Comparison of ENCODE assay signal across 1 cellular context in the genomic region with DNA sequence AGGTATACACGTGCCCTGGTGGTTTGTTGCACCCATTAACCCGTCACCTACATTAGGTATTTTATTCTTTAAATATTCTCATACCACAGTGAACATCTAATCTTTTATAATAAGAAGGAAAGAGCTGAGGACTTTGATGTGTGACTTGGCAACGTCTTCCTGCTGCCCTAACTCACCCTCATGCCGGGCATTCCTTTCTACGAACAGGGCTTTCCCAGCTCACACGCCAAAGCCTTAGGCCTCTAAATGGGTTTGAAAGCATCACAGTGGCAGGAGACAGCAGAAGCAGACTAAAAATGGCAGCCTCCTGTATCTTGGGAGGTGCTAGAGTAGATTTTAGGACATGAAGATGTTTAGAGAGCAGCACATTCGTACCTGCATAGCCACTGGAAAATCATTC.
TF ChIP-seq lines count a peak whose summit lies in the region.

No MANE protein-coding gene starts in this region.

TF ChIP-seq in GM23338, 12 proteins besides CTCF, POLR2A, EP300 and RAD21 (continued from another document):
- TF ChIP-seq, protein P1, sequence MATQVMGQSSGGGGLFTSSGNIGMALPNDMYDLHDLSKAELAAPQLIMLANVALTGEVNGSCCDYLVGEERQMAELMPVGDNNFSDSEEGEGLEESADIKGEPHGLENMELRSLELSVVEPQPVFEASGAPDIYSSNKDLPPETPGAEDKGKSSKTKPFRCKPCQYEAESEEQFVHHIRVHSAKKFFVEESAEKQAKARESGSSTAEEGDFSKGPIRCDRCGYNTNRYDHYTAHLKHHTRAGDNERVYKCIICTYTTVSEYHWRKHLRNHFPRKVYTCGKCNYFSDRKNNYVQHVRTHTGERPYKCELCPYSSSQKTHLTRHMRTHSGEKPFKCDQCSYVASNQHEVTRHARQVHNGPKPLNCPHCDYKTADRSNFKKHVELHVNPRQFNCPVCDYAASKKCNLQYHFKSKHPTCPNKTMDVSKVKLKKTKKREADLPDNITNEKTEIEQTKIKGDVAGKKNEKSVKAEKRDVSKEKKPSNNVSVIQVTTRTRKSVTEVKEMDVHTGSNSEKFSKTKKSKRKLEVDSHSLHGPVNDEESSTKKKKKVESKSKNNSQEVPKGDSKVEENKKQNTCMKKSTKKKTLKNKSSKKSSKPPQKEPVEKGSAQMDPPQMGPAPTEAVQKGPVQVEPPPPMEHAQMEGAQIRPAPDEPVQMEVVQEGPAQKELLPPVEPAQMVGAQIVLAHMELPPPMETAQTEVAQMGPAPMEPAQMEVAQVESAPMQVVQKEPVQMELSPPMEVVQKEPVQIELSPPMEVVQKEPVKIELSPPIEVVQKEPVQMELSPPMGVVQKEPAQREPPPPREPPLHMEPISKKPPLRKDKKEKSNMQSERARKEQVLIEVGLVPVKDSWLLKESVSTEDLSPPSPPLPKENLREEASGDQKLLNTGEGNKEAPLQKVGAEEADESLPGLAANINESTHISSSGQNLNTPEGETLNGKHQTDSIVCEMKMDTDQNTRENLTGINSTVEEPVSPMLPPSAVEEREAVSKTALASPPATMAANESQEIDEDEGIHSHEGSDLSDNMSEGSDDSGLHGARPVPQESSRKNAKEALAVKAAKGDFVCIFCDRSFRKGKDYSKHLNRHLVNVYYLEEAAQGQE (IDR thresholded peaks at IDR 0.05; ENCODE audit: unreplicated experiment) = no peak
- TF ChIP-seq, protein P2, sequence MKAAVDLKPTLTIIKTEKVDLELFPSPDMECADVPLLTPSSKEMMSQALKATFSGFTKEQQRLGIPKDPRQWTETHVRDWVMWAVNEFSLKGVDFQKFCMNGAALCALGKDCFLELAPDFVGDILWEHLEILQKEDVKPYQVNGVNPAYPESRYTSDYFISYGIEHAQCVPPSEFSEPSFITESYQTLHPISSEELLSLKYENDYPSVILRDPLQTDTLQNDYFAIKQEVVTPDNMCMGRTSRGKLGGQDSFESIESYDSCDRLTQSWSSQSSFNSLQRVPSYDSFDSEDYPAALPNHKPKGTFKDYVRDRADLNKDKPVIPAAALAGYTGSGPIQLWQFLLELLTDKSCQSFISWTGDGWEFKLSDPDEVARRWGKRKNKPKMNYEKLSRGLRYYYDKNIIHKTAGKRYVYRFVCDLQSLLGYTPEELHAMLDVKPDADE (IDR thresholded peaks at IDR 0.05) = no peak
- no peak for TF ChIP-seq JUNB (IDR thresholded peaks at IDR 0.05; ENCODE audit: unreplicated experiment)
- TF ChIP-seq EZH2phosphoT487 (IDR thresholded peaks at IDR 0.05; ENCODE audit: unreplicated experiment) = no peak
- TF ChIP-seq, protein P3, sequence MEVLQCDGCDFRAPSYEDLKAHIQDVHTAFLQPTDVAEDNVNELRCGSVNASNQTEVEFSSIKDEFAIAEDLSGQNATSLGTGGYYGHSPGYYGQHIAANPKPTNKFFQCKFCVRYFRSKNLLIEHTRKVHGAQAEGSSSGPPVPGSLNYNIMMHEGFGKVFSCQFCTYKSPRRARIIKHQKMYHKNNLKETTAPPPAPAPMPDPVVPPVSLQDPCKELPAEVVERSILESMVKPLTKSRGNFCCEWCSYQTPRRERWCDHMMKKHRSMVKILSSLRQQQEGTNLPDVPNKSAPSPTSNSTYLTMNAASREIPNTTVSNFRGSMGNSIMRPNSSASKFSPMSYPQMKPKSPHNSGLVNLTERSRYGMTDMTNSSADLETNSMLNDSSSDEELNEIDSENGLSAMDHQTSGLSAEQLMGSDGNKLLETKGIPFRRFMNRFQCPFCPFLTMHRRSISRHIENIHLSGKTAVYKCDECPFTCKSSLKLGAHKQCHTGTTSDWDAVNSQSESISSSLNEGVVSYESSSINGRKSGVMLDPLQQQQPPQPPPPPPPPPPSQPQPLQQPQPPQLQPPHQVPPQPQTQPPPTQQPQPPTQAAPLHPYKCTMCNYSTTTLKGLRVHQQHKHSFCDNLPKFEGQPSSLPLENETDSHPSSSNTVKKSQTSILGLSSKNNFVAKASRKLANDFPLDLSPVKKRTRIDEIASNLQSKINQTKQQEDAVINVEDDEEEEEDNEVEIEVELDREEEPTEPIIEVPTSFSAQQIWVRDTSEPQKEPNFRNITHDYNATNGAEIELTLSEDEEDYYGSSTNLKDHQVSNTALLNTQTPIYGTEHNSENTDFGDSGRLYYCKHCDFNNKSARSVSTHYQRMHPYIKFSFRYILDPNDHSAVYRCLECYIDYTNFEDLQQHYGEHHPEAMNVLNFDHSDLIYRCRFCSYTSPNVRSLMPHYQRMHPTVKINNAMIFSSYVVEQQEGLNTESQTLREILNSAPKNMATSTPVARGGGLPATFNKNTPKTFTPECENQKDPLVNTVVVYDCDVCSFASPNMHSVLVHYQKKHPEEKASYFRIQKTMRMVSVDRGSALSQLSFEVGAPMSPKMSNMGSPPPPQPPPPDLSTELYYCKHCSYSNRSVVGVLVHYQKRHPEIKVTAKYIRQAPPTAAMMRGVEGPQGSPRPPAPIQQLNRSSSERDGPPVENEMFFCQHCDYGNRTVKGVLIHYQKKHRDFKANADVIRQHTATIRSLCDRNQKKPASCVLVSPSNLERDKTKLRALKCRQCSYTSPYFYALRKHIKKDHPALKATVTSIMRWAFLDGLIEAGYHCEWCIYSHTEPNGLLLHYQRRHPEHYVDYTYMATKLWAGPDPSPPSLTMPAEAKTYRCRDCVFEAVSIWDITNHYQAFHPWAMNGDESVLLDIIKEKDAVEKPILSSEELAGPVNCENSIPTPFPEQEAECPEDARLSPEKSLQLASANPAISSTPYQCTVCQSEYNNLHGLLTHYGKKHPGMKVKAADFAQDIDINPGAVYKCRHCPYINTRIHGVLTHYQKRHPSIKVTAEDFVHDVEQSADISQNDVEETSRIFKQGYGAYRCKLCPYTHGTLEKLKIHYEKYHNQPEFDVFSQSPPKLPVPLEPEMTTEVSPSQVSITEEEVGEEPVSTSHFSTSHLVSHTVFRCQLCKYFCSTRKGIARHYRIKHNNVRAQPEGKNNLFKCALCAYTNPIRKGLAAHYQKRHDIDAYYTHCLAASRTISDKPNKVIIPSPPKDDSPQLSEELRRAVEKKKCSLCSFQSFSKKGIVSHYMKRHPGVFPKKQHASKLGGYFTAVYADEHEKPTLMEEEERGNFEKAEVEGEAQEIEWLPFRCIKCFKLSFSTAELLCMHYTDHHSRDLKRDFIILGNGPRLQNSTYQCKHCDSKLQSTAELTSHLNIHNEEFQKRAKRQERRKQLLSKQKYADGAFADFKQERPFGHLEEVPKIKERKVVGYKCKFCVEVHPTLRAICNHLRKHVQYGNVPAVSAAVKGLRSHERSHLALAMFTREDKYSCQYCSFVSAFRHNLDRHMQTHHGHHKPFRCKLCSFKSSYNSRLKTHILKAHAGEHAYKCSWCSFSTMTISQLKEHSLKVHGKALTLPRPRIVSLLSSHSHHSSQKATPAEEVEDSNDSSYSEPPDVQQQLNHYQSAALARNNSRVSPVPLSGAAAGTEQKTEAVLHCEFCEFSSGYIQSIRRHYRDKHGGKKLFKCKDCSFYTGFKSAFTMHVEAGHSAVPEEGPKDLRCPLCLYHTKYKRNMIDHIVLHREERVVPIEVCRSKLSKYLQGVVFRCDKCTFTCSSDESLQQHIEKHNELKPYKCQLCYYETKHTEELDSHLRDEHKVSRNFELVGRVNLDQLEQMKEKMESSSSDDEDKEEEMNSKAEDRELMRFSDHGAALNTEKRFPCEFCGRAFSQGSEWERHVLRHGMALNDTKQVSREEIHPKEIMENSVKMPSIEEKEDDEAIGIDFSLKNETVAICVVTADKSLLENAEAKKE (CRISPR knock-in tag; IDR thresholded peaks at IDR 0.05) = no peak
- no peak for TF ChIP-seq ZNF331 (CRISPR knock-in tag; IDR thresholded peaks at IDR 0.05; ENCODE audit: low read depth)
- no peak for TF ChIP-seq NANOG (IDR thresholded peaks at IDR 0.05; ENCODE audit: borderline replicate concordance)
